In genomic region chr3:143751643-143752178, GRCh38 we compare ENCODE assay signal across 10 cellular contexts.
A peak's percentile ranks its signal among the peaks of the same experiment; 100 is the strongest.
DNase-seq lines count a peak whose midpoint lies in the region; ATAC-seq and TF ChIP-seq lines count a peak whose summit lies in the region.
"Had no signal": no experiment of that assay in that cellular context is flagged by ENCODE, and none has a peak within 500 bp of the region (broad histone marks: within the 10 kb centered on the region; RNA-seq: fewer than 3 reads in every experiment).

No MANE protein-coding gene starts in this region.

- no peak for TF ChIP-seq CTCF in upper lobe of right lung (IDR thresholded peaks at IDR 0.05)

- H3K27ac ChIP-seq in upper lobe of right lung = no peak overlapping the region

- H3K9me3 ChIP-seq in upper lobe of right lung = no peaks in the 10 kb centered on the region

- ATAC-seq in HG03575 (IDR thresholded peaks at IDR 0.05; ENCODE audit: extremely low read depth, insufficient number of reproducible peaks, low FRiP score, unreplicated experiment) = peak; percentile 52
- peak; percentile 10 for ATAC-seq in upper lobe of right lung
- no peak for ATAC-seq in HG03520 (IDR thresholded peaks at IDR 0.05; ENCODE audit: unreplicated experiment)

- no peaks in the 10 kb centered on the region for H3K27me3 ChIP-seq in upper lobe of right lung

- no peak overlapping the region for H3K4me3 ChIP-seq in upper lobe of right lung

- peaks cover 14% of the 10 kb centered on the region for H3K4me1 ChIP-seq in upper lobe of right lung

- intact Hi-C loops in upper lobe of right lung (cut with DNase I) = no loop called here

- DNase-seq in stimulated activated naive CD4-positive, alpha-beta T cell (lab: John Stamatoyannopoulos, UW) = peak in 5 of 6 experiments; percentile 15 to 84 (median 78)
- no peak for DNase-seq in stimulated activated naive CD4-positive, alpha-beta T cell treated with Interleukin-2 at 50 U/mL for 16 hours (lab: John Stamatoyannopoulos, UW)
- DNase-seq in activated T-helper 1 cell treated with Interleukin-2 at 50 U/mL for 16 hours (ENCODE audit: low read depth) = peak; percentile 7
- no peak for DNase-seq in upper lobe of right lung
- no peak for DNase-seq in kidney glomerular epithelial cell (lab: John Stamatoyannopoulos, UW)
- no peak for DNase-seq in NCI-H510A (lab: John Stamatoyannopoulos, UW)
- DNase-seq: H7, NCI-H774 had no signal

- H3K36me3 ChIP-seq in upper lobe of right lung = no peaks in the 10 kb centered on the region

Comparison
In these comparisons a context has a peak if more than half of its experiments do, and no peak if none do; other contexts are left out.
1. DNase-seq: peak in stimulated activated naive CD4-positive, alpha-beta T cell (5 of 6) and activated T-helper 1 cell treated with Interleukin-2 at 50 U/mL for 16 hours (single experiment); none in stimulated activated naive CD4-positive, alpha-beta T cell treated with Interleukin-2 at 50 U/mL for 16 hours (single experiment), upper lobe of right lung (single experiment), kidney glomerular epithelial cell (single experiment) and NCI-H510A (single experiment).